In genomic region chr9:134918646-134919045, GRCh38 we compare ENCODE assay signal across 26 cellular contexts. TPM values are rescaled to one million over a fixed set of nuclear protein-coding genes. Genes with fewer than 3 reads are reported as not detected.
"Had no signal": no experiment of that assay in that cellular context is flagged by ENCODE, and none has a peak within 500 bp of the region (broad histone marks: within the 10 kb centered on the region; RNA-seq: fewer than 3 reads in every experiment).

No MANE protein-coding gene starts in this region.

- H3K4me1 Mint-ChIP-seq: activated naive CD4-positive, alpha-beta T cell treated with anti-CD3 and anti-CD28 coated beads, Interleukin-2, amount 10 ng/mL, durations not matched to agents 7 days and 5 days had no signal

- H3K4me3 Mint-ChIP-seq: activated B cell treated with CpG ODN at 0.5 μM for 24 hours; activated naive CD4-positive, alpha-beta T cell treated with anti-CD3 and anti-CD28 coated beads, Interleukin-2, amount 10 ng/mL, durations not matched to agents 7 days and 5 days; activated naive CD8-positive, alpha-beta T cell treated with anti-CD3 and anti-CD28 coated beads, Interleukin-2, amount 50 U/mL, for 24 hours; activated T-cell treated with anti-CD3 and anti-CD28 coated beads, Interleukin-2, amount 50 U/mL, for 4 hours; naive thymus-derived CD4-positive, alpha-beta T cell; stimulated activated naive CD8-positive, alpha-beta T cell treated with anti-CD3 and anti-CD28 coated beads, Interleukin-15, Interleukin-2, amounts not matched to agents 100 ng/mL and 50 ng/mL, for 24 hours had no signal

- ATAC-seq: activated naive CD8-positive, alpha-beta T cell treated with anti-CD3 and anti-CD28 coated beads, Interleukin-2, amount 50 U/mL, for 24 hours; activated T-cell treated with anti-CD3 and anti-CD28 coated beads, Interleukin-2, amount 50 U/mL, for 4 hours; heart left ventricle; left colon; naive thymus-derived CD4-positive, alpha-beta T cell had no signal

- DNase-seq: activated B cell treated with CpG ODN at 0.5 μM for 24 hours; activated CD4-positive, alpha-beta T cell treated with anti-CD3 and anti-CD28 coated beads for 4 hours; activated CD4-positive, alpha-beta T cell treated with anti-CD3 and anti-CD28 coated beads, Interleukin-2, amount 50 U/mL, for 48 hours; activated CD8-positive, alpha-beta memory T cell treated with anti-CD3 and anti-CD28 coated beads, Interleukin-2, amount 50 U/mL, for 48 hours; activated naive CD4-positive, alpha-beta T cell treated with anti-CD3 and anti-CD28 coated beads, Interleukin-2, amount 10 ng/mL, durations not matched to agents 7 days and 5 days; activated naive CD8-positive, alpha-beta T cell treated with anti-CD3 and anti-CD28 coated beads, Interleukin-2, amount 50 U/mL, for 24 hours; activated T-cell treated with anti-CD3 and anti-CD28 coated beads, Interleukin-2, amount 50 U/mL, for 4 hours; effector CD4-positive, alpha-beta T cell; heart left ventricle; lower lobe of right lung; naive thymus-derived CD4-positive, alpha-beta T cell; stimulated activated CD4-positive, alpha-beta T cell treated with anti-CD3 and anti-CD28 coated beads, Interleukin-1b, Interleukin-23, amount 100 ng/mL, for 48 hours; T-helper 9 cell had no signal

- H3K27me3 Mint-ChIP-seq: activated naive CD4-positive, alpha-beta T cell treated with anti-CD3 and anti-CD28 coated beads, Interleukin-2, amount 10 ng/mL, durations not matched to agents 7 days and 5 days had no signal

- H3K27ac Mint-ChIP-seq: activated B cell treated with CpG ODN at 0.5 μM for 24 hours; activated naive CD4-positive, alpha-beta T cell treated with anti-CD3 and anti-CD28 coated beads, Interleukin-2, amount 10 ng/mL, durations not matched to agents 7 days and 5 days; activated naive CD8-positive, alpha-beta T cell treated with anti-CD3 and anti-CD28 coated beads, Interleukin-2, amount 50 U/mL, for 24 hours; activated T-helper 2 cell treated with anti-CD3 and anti-CD28 coated beads, Interferon-gamma antibody, Interleukin-2, Interleukin-4, amounts not matched to agents 10 μg/mL and 5 μg/mL and 100 μg/mL, durations not matched to agents 14 hours and 24 hours and 36 hours; naive thymus-derived CD4-positive, alpha-beta T cell; stimulated activated naive CD8-positive, alpha-beta T cell treated with anti-CD3 and anti-CD28 coated beads, Interleukin-15, Interleukin-2, amounts not matched to agents 100 ng/mL and 50 ng/mL, for 24 hours had no signal

- H3K27ac ChIP-seq: heart left ventricle, lower lobe of right lung, right lobe of liver, tibial nerve, vagina had no signal

- H3K4me3 ChIP-seq: heart left ventricle, lower lobe of right lung, right lobe of liver, skin epidermis, tibial nerve, vagina had no signal

- H3K36me3 Mint-ChIP-seq: activated naive CD4-positive, alpha-beta T cell treated with anti-CD3 and anti-CD28 coated beads, Interleukin-2, amount 10 ng/mL, durations not matched to agents 7 days and 5 days had no signal

RNA-seq across cellular contexts. Expression of gene FCN1, which starts 0.9 kb away (rescaled TPM):
- total RNA-seq: activated CD8-positive, alpha-beta memory T cell treated with anti-CD3 and anti-CD28 coated beads for 36 hours; activated T-cell treated with anti-CD3 and anti-CD28 coated beads, Interleukin-2, amount 50 U/mL, for 4 hours; activated T-helper 2 cell treated with anti-CD3 and anti-CD28 coated beads, Interferon-gamma antibody, Interleukin-2, Interleukin-4, amounts not matched to agents 10 μg/mL and 5 μg/mL and 100 μg/mL, durations not matched to agents 14 hours and 24 hours and 36 hours; epithelial cell of proximal tubule; fibroblast of villous mesenchyme; T-helper 1 cell treated with Interleukin-12 subunit alpha and Interleukin-12 subunit beta and Interleukin-4 antibody, amounts not matched to agents 30 ng/mL and 1 ng/mL, for 36 hours had no signal
- polyA plus RNA-seq: keratinocyte had no signal

RNA-seq across cellular contexts. Expression of gene FCN2, which starts 38.0 kb away (rescaled TPM):
- total RNA-seq: activated B cell treated with CpG ODN at 0.5 μM for 24 hours; activated CD8-positive, alpha-beta memory T cell treated with anti-CD3 and anti-CD28 coated beads for 36 hours; activated T-cell treated with anti-CD3 and anti-CD28 coated beads, Interleukin-2, amount 50 U/mL, for 4 hours; activated T-helper 2 cell treated with anti-CD3 and anti-CD28 coated beads, Interferon-gamma antibody, Interleukin-2, Interleukin-4, amounts not matched to agents 10 μg/mL and 5 μg/mL and 100 μg/mL, durations not matched to agents 14 hours and 24 hours and 36 hours; cerebellum; epithelial cell of proximal tubule; fibroblast of villous mesenchyme; left colon; lower lobe of right lung; naive thymus-derived CD4-positive, alpha-beta T cell; T-helper 1 cell treated with Interleukin-12 subunit alpha and Interleukin-12 subunit beta and Interleukin-4 antibody, amounts not matched to agents 30 ng/mL and 1 ng/mL, for 36 hours; vagina had no signal
- polyA plus RNA-seq: keratinocyte; naive thymus-derived CD4-positive, alpha-beta T cell had no signal
